Comparison of ENCODE assay signal across 10 cellular contexts in genomic region chr6:119442776-119443184, GRCh38.
DNase-seq lines count a peak whose midpoint lies in the region; ATAC-seq and TF ChIP-seq lines count a peak whose summit lies in the region.
"Had no signal": no experiment of that assay in that cellular context is flagged by ENCODE, and none has a peak within 500 bp of the region (broad histone marks: within the 10 kb centered on the region; RNA-seq: fewer than 3 reads in every experiment).

No MANE protein-coding gene starts in this region.

- ATAC-seq in GM19468 (IDR thresholded peaks at IDR 0.05; ENCODE audit: extremely low read depth, unreplicated experiment) (peak; percentile 48), HG03460 (IDR thresholded peaks at IDR 0.05; ENCODE audit: unreplicated experiment) (peak; percentile 54), left ventricle myocardium superior (peak; percentile 69)
- ATAC-seq: upper lobe of right lung had no signal

- H3K27ac ChIP-seq in brain microvascular endothelial cell = no peak overlapping the region
- H3K27ac ChIP-seq: upper lobe of right lung had no signal

- H3K4me1 Mint-ChIP-seq in HFFc6 (ENCODE audit: low read depth) = no peaks in the 10 kb centered on the region

- no peak overlapping the region for H3K4me3 Mint-ChIP-seq in HFFc6

- DNase-seq in GM10248 (ENCODE audit: extremely low spot score) (peak; percentile 24), left ventricle myocardium superior (no peak), HFFc6 (no peak), brain microvascular endothelial cell (no peak), SK-N-DZ (ENCODE audit: low spot score) (no peak)
- DNase-seq in activated CD8-positive, alpha-beta memory T cell treated with anti-CD3 and anti-CD28 coated beads, Interleukin-2, amount 50 U/mL, for 48 hours = no peak
- DNase-seq: NCI-H1092 treated with DMSO at 0.1 percent for 48 hours, upper lobe of right lung had no signal

- H3K36me3 ChIP-seq in brain microvascular endothelial cell (replicated peaks) = no peaks in the 10 kb centered on the region
- H3K36me3 ChIP-seq: upper lobe of right lung had no signal

- peaks cover 32% of the 10 kb centered on the region for H3K9me3 Mint-ChIP-seq in HFFc6

- in situ Hi-C loops in brain microvascular endothelial cell (cut with HindIII; ENCODE audit: low pct_ligation_motif_present, low sequenced_read_pairs) = no loop called here

- intact Hi-C loops in left ventricle myocardium superior (cut with micrococcal nuclease) = no loop called here

- no peaks in the 10 kb centered on the region for H3K27me3 Mint-ChIP-seq in HFFc6 (ENCODE audit: insufficient read depth)

- no peaks in the 10 kb centered on the region for H3K27me3 ChIP-seq in brain microvascular endothelial cell (replicated peaks)
- H3K27me3 ChIP-seq: upper lobe of right lung had no signal

- CTCF ChIA-PET in GM10248 (lab: Yijun Ruan, JAX) = interaction anchor here (1.1 kb wide), 1 partner anchor 16 kb away, joined by 4 read pairs; no protein-coding TSS in a partner anchor

- no peak overlapping the region for H3K27ac Mint-ChIP-seq in HFFc6

- POLR2A ChIA-PET in GM10248 (lab: Yijun Ruan, JAX) = interaction anchor here (0.5 kb wide), 1 partner anchor 15 kb away, joined by 3 read pairs; no protein-coding TSS in a partner anchor

- TF ChIP-seq CTCF in GM10248 (IDR thresholded peaks at IDR 0.05; ENCODE audit: control extremely low read depth, extremely low read depth, low read depth, missing control alignments) (no peak), HFFc6 (IDR thresholded peaks at IDR 0.05) (no peak), brain microvascular endothelial cell (IDR thresholded peaks at IDR 0.05; ENCODE audit: low read depth, low read length, missing control alignments) (no peak)

- H3K4me3 ChIP-seq in brain microvascular endothelial cell (ENCODE audit: low read depth, low read length) = no peak overlapping the region
- H3K4me3 ChIP-seq: upper lobe of right lung had no signal

- peaks cover 7% of the 10 kb centered on the region; the same call in 1 of the 2 replicates for H3K36me3 Mint-ChIP-seq in HFFc6 (ENCODE audit: low read depth)
